ENCODE assay signal across 17 cellular contexts in the genomic region with DNA sequence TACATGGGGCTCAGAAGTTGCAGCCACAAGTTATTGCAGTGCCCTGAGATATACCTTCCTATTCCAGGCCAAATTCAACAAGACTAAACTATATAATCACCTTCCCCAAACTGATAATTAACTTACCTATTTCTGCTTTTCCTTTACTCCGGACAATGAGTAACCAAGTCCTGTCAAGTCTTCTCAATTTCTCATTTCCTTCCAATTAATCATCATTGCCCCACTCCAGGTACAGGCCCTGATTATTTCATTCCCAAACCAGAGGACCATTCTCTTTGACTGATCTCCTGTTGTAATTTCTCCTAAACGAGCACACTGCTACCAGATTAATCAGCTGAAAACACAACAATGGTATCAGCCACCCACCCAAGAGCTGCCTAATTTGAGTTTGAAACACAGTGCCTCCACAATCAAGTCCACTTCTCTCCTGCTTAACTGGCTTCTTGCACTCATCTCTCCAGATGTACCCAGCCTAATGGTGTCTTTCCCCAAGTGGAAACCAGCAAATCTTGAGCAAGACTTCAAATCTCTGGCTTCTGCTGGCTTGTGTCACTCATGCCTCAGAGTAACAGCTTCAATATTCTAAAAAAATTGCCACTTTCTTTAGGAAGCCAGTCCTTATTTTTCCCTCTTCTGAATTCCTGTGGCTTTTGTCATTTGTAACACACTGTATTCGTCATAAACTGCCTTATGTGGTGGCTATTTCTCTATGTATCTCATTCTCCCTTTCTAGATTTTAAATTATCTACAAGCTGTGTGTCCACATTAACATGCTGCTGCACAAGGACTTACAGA.
DNase-seq lines count a peak whose midpoint lies in the region; ATAC-seq and TF ChIP-seq lines count a peak whose summit lies in the region.
"Had no signal": no experiment of that assay in that cellular context is flagged by ENCODE, and none has a peak within 500 bp of the region (broad histone marks: within the 10 kb centered on the region; RNA-seq: fewer than 3 reads in every experiment).

No MANE protein-coding gene starts in this region.

- no peak for ATAC-seq in HG02884 (IDR thresholded peaks at IDR 0.05; ENCODE audit: unreplicated experiment)
- ATAC-seq in naive thymus-derived CD4-positive, alpha-beta T cell = no peak
- ATAC-seq: effector memory CD8-positive, alpha-beta T cell; left cardiac atrium; naive thymus-derived CD8-positive, alpha-beta T cell had no signal

- CTCF ChIA-PET in SK-N-SH (lab: Yijun Ruan, JAX) = interaction anchor here (0.8 to 1.0 kb wide), 3 partner anchors 11 to 157 kb away, joined by 3 to 4 read pairs (median 3); partner anchors contain the start of gene FAM133B
- CTCF ChIA-PET in naive thymus-derived CD4-positive, alpha-beta T cell (lab: Charles Lee) = interaction anchor here (0.8 kb wide), 1 partner anchor 64 kb away, joined by 3 read pairs; no protein-coding TSS in a partner anchor

- H3K27me3 ChIP-seq in SK-N-SH (ENCODE audit: insufficient read depth) (no peaks in the 10 kb centered on the region), vagina (no peaks in the 10 kb centered on the region)
- H3K27me3 ChIP-seq in naive thymus-derived CD4-positive, alpha-beta T cell (ENCODE audit: control insufficient read depth in 2 of 2, insufficient read depth in 2 of 2, low read length in 2 of 2) = no peaks in the 10 kb centered on the region
- H3K27me3 ChIP-seq: right atrium auricular region, stomach had no signal

- H3K4me3 ChIP-seq in AG10803 (ENCODE audit: low read length) (no peak overlapping the region), SK-N-SH (ENCODE audit: low read depth in 2 of 2, low read length in 1 of 2) (no peak overlapping the region), vagina (no peak overlapping the region)
- no peak overlapping the region for H3K4me3 ChIP-seq in naive thymus-derived CD4-positive, alpha-beta T cell (ENCODE audit: low read length)
- H3K4me3 ChIP-seq: right atrium auricular region, stomach had no signal

- H3K9me2 ChIP-seq in SK-N-SH = no peaks in the 10 kb centered on the region

- DNase-seq in AG10803 (ENCODE audit: low read depth) (peak; percentile 61), HCEC 1CT (peak; percentile 68), SK-N-SH (no peak), fibroblast of peridontal ligament (ENCODE audit: extremely low read depth) (peak; percentile 52), NCI-H1417 treated with DMSO at 0.1 percent for 48 hours (lab: John Stamatoyannopoulos, UW) (no peak), vagina (ENCODE audit: extremely low spot score in 2 of 2) (no peak)
- DNase-seq in naive thymus-derived CD4-positive, alpha-beta T cell = no peak
- DNase-seq: effector memory CD8-positive, alpha-beta T cell; head of caudate nucleus; left cardiac atrium; naive thymus-derived CD8-positive, alpha-beta T cell; NCI-H2107; stomach had no signal

- no peak overlapping the region for H3K4me3 Mint-ChIP-seq in naive thymus-derived CD4-positive, alpha-beta T cell
- H3K4me3 Mint-ChIP-seq: activated T-helper 1 cell treated with anti-CD3 and anti-CD28 coated beads, Interleukin-12 subunit alpha, Interleukin-12 subunit beta, Interleukin-2, Interleukin-4 antibody, amounts not matched to agents 30 ng/mL and 10 ng/mL and 1 ng/mL, durations not matched to agents 14 hours and 24 hours and 36 hours; effector memory CD8-positive, alpha-beta T cell; naive thymus-derived CD8-positive, alpha-beta T cell had no signal

- TF ChIP-seq CTCF in AG10803 (conservative IDR thresholded peaks at IDR 0.05; ENCODE audit: low read length) (no peak), SK-N-SH (IDR thresholded peaks at IDR 0.05) (no peak), vagina (IDR thresholded peaks at IDR 0.05) (no peak)

- TF ChIP-seq RAD21 in SK-N-SH (IDR thresholded peaks at IDR 0.05; ENCODE audit: low read length) = no peak

- H3K4me1 ChIP-seq in SK-N-SH (ENCODE audit: control insufficient read depth in 1 of 2, insufficient read depth in 2 of 2, low read depth in 1 of 2, low read length in 1 of 2) (peaks cover 6 to 28% of the 10 kb centered on the region in 2 experiments; a peak in 3 of 4 replicates), vagina (no peaks in the 10 kb centered on the region)
- H3K4me1 ChIP-seq in naive thymus-derived CD4-positive, alpha-beta T cell (ENCODE audit: control insufficient read depth in 2 of 2, insufficient read depth in 2 of 2, low read length in 2 of 2) = no peaks in the 10 kb centered on the region

- peaks cover 0 to 10% (median 0%) of the 10 kb centered on the region in 11 donors for H3K9me3 Mint-ChIP-seq in naive thymus-derived CD4-positive, alpha-beta T cell
- H3K9me3 Mint-ChIP-seq: effector memory CD8-positive, alpha-beta T cell had no signal

- H3K36me3 Mint-ChIP-seq in naive thymus-derived CD4-positive, alpha-beta T cell = peaks cover 7 to 43% (median 17%) of the 10 kb centered on the region in 5 donors

- H3K27ac ChIP-seq in SK-N-SH (ENCODE audit: low read depth in 2 of 2, low read length in 1 of 2) = peak overlapping the region; percentile 39 to 98
- H3K27ac ChIP-seq in vagina = no peak overlapping the region
- H3K27ac ChIP-seq in naive thymus-derived CD4-positive, alpha-beta T cell (ENCODE audit: low read depth, low read length) = no peak overlapping the region
- H3K27ac ChIP-seq: C4-2B, right atrium auricular region, stomach had no signal

- POLR2A ChIA-PET in SK-N-SH (lab: Yijun Ruan, JAX) = no interaction called here
- POLR2A ChIA-PET in naive thymus-derived CD4-positive, alpha-beta T cell (lab: Charles Lee) = no interaction called here

- peak overlapping the region in 3 of 9 donors; percentile 2 to 65 (median 22) for H3K27ac Mint-ChIP-seq in naive thymus-derived CD4-positive, alpha-beta T cell
- H3K27ac Mint-ChIP-seq: activated T-helper 1 cell treated with anti-CD3 and anti-CD28 coated beads, Interleukin-12 subunit alpha, Interleukin-12 subunit beta, Interleukin-2, Interleukin-4 antibody, amounts not matched to agents 30 ng/mL and 10 ng/mL and 1 ng/mL, durations not matched to agents 14 hours and 24 hours and 36 hours had no signal

- 41% methylated on average over 3 of the region's 3 CpGs for WGBS in SK-N-SH (ENCODE audit: low lambda C conversion rate)

- no peaks in the 10 kb centered on the region for H3K9me3 ChIP-seq in SK-N-SH
- H3K9me3 ChIP-seq in vagina = no peaks in the 10 kb centered on the region
- no peaks in the 10 kb centered on the region for H3K9me3 ChIP-seq in naive thymus-derived CD4-positive, alpha-beta T cell (ENCODE audit: control insufficient read depth in 2 of 3, low read length in 3 of 3)
- H3K9me3 ChIP-seq: right atrium auricular region, stomach had no signal

- H3K36me3 ChIP-seq in SK-N-SH (replicated peaks in 1 of 2; ENCODE audit: control insufficient read depth in 1 of 2, insufficient read depth in 2 of 2, low read length in 1 of 2) (peaks cover 12 to 56% of the 10 kb centered on the region in 2 experiments), vagina (no peaks in the 10 kb centered on the region)
- no peaks in the 10 kb centered on the region for H3K36me3 ChIP-seq in naive thymus-derived CD4-positive, alpha-beta T cell (ENCODE audit: control insufficient read depth in 2 of 3, insufficient read depth in 3 of 3, low read length in 3 of 3)
- H3K36me3 ChIP-seq: right atrium auricular region, stomach had no signal

- H2AFZ ChIP-seq in SK-N-SH (ENCODE audit: low read depth) = no peak overlapping the region

- intact Hi-C loops in vagina (cut with DNase I) = no loop called here
- intact Hi-C loops in naive thymus-derived CD4-positive, alpha-beta T cell (cut with micrococcal nuclease) = loop anchor here in 1 of 2 donors (2.0 kb wide), 1 partner anchor 14 kb away; no protein-coding TSS in a partner anchor

- peak overlapping the region; percentile 11; the same call in 1 of the 2 replicates for H3K4me2 ChIP-seq in SK-N-SH

- H4K20me1 ChIP-seq in SK-N-SH (ENCODE audit: insufficient read depth) = no peaks in the 10 kb centered on the region

- peaks cover 4 to 62% (median 23%) of the 10 kb centered on the region in 7 donors for H3K4me1 Mint-ChIP-seq in naive thymus-derived CD4-positive, alpha-beta T cell

- TF ChIP-seq EP300 in SK-N-SH (IDR thresholded peaks at IDR 0.05; ENCODE audit: borderline replicate concordance in 1 of 2, low read depth in 1 of 2, low read length in 1 of 2) = no peak

- H3K27me3 Mint-ChIP-seq in naive thymus-derived CD4-positive, alpha-beta T cell = no peaks in the 10 kb centered on the region
- H3K27me3 Mint-ChIP-seq: effector memory CD8-positive, alpha-beta T cell; naive thymus-derived CD8-positive, alpha-beta T cell had no signal

- peak overlapping the region; percentile 30 for H3K9ac ChIP-seq in SK-N-SH

- H3F3A ChIP-seq in SK-N-SH (replicated peaks; ENCODE audit: insufficient read depth) = peaks cover 55% of the 10 kb centered on the region

- H3K79me2 ChIP-seq in SK-N-SH (ENCODE audit: insufficient read depth) = peaks cover 94% of the 10 kb centered on the region

- TF ChIP-seq POLR2A in vagina (IDR thresholded peaks at IDR 0.05) = no peak

TF ChIP-seq in SK-N-SH, 30 proteins besides CTCF, POLR2A, EP300 and RAD21 (continues in another document):
- peak; percentile 39; the same call in 1 of the 2 replicates for TF ChIP-seq TCF12 (IDR thresholded peaks at IDR 0.05)
- TF ChIP-seq EZH2phosphoT487 (IDR thresholded peaks at IDR 0.05; ENCODE audit: borderline replicate concordance, low read depth) = no peak
- TF ChIP-seq ZBTB33 (IDR thresholded peaks at IDR 0.05; ENCODE audit: borderline replicate concordance, low read depth) = no peak
- TF ChIP-seq, protein P1, sequence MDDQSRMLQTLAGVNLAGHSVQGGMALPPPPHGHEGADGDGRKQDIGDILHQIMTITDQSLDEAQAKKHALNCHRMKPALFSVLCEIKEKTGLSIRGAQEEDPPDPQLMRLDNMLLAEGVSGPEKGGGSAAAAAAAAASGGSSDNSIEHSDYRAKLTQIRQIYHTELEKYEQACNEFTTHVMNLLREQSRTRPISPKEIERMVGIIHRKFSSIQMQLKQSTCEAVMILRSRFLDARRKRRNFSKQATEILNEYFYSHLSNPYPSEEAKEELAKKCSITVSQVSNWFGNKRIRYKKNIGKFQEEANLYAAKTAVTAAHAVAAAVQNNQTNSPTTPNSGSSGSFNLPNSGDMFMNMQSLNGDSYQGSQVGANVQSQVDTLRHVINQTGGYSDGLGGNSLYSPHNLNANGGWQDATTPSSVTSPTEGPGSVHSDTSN (IDR thresholded peaks at IDR 0.05) = peak; percentile 52

Comparison
In these comparisons a context has a peak if more than half of its experiments do, and no peak if none do; other contexts are left out.
1. DNase-seq: peak in AG10803 (single experiment), HCEC 1CT (single experiment) and fibroblast of peridontal ligament (single experiment); none in SK-N-SH (single experiment), NCI-H1417 treated with DMSO at 0.1 percent for 48 hours (single experiment), vagina (0 of 2) and naive thymus-derived CD4-positive, alpha-beta T cell (0 of 9).
2. H3K27ac ChIP-seq: peak in SK-N-SH (2 of 2); none in vagina (single experiment) and naive thymus-derived CD4-positive, alpha-beta T cell (single experiment).